Comparison of ENCODE assay signal across 12 cellular contexts in genomic region chr15:90859234-90860131, GRCh38. TPM values are rescaled to one million over a fixed set of nuclear protein-coding genes. Genes with fewer than 3 reads are reported as not detected.
DNase-seq lines count a peak whose midpoint lies in the region; ATAC-seq and TF ChIP-seq lines count a peak whose summit lies in the region.
"Had no signal": no experiment of that assay in that cellular context is flagged by ENCODE, and none has a peak within 500 bp of the region (broad histone marks: within the 10 kb centered on the region; RNA-seq: fewer than 3 reads in every experiment).

No MANE protein-coding gene starts in this region.

- peak overlapping the region; percentile 4 for H3K27ac Mint-ChIP-seq in CD4-positive, alpha-beta T cell
- peak overlapping the region; percentile 78 for H3K27ac Mint-ChIP-seq in activated T-helper 17 cell treated with anti-CD3 and anti-CD28 coated beads, Interleukin-2, amount 50 U/mL, for 72 hours

- H3K27ac ChIP-seq in CD4-positive, alpha-beta T cell (ENCODE audit: low read depth, low read length): no peak overlapping the region
- H3K27ac ChIP-seq in HEK293 (ENCODE audit: extremely low read depth, low read depth, low read length) (no peak overlapping the region), mesenchymal stem cell (ENCODE audit: low read length, poor library complexity, severe bottlenecking) (no peak overlapping the region)
- H3K27ac ChIP-seq: vagina had no signal

- H3K27me3 Mint-ChIP-seq in CD4-positive, alpha-beta T cell: no peaks in the 10 kb centered on the region
- H3K27me3 Mint-ChIP-seq in activated T-helper 17 cell treated with anti-CD3 and anti-CD28 coated beads, Interleukin-2, amount 50 U/mL, for 72 hours: no peaks in the 10 kb centered on the region

- ATAC-seq in CD4-positive, alpha-beta T cell (ENCODE audit: poor library complexity): no peak
- ATAC-seq in activated T-helper 17 cell treated with anti-CD3 and anti-CD28 coated beads, Interleukin-2, amount 50 U/mL, for 72 hours (replicated peaks): no peak
- no peak for ATAC-seq in GM19035 (IDR thresholded peaks at IDR 0.05; ENCODE audit: unreplicated experiment)
- ATAC-seq: PC-3 had no signal

- H3K4me1 Mint-ChIP-seq in CD4-positive, alpha-beta T cell (ENCODE audit: low read depth): peaks cover 37% of the 10 kb centered on the region
- H3K4me1 Mint-ChIP-seq in activated T-helper 17 cell treated with anti-CD3 and anti-CD28 coated beads, Interleukin-2, amount 50 U/mL, for 72 hours: peaks cover 49% of the 10 kb centered on the region

- TF ChIP-seq CTCF in CD4-positive, alpha-beta T cell (IDR thresholded peaks at IDR 0.05): no peak
- no peak for TF ChIP-seq CTCF in HEK293 (tag by site-specific recombination; IDR thresholded peaks at IDR 0.05)

- 40% methylated on average over 9 of the region's 10 CpGs for WGBS in mesenchymal stem cell

- H4K91ac ChIP-seq in mesenchymal stem cell (ENCODE audit: low read length): peak overlapping the region; percentile 44

- no peaks in the 10 kb centered on the region for H3K9me3 Mint-ChIP-seq in CD4-positive, alpha-beta T cell
- H3K9me3 Mint-ChIP-seq in activated T-helper 17 cell treated with anti-CD3 and anti-CD28 coated beads, Interleukin-2, amount 50 U/mL, for 72 hours: no peaks in the 10 kb centered on the region

- no peak overlapping the region for H3K4me3 Mint-ChIP-seq in CD4-positive, alpha-beta T cell
- H3K4me3 Mint-ChIP-seq in activated T-helper 17 cell treated with anti-CD3 and anti-CD28 coated beads, Interleukin-2, amount 50 U/mL, for 72 hours: peak overlapping the region; percentile 86

- no peak overlapping the region for H2AFZ ChIP-seq in mesenchymal stem cell (ENCODE audit: low read depth, low read length)

- H3K27me3 ChIP-seq in CD4-positive, alpha-beta T cell (ENCODE audit: control insufficient read depth, insufficient read depth, low read length): no peaks in the 10 kb centered on the region
- no peaks in the 10 kb centered on the region for H3K27me3 ChIP-seq in mesenchymal stem cell (ENCODE audit: control insufficient read depth in 1 of 2, insufficient read depth in 1 of 2, low read length in 2 of 2)
- H3K27me3 ChIP-seq: vagina had no signal

- no peaks in the 10 kb centered on the region for H3K79me1 ChIP-seq in mesenchymal stem cell (replicated peaks; ENCODE audit: low read length, poor library complexity, severe bottlenecking)

- H3K9ac ChIP-seq in mesenchymal stem cell (ENCODE audit: low read length): no peak overlapping the region

- H3K4me1 ChIP-seq in HEK293 (ENCODE audit: control insufficient read depth, insufficient read depth, low read length) (peaks cover 12% of the 10 kb centered on the region), mesenchymal stem cell (ENCODE audit: control insufficient read depth, insufficient read depth, low read depth, low read length) (peaks cover 6% of the 10 kb centered on the region)
- H3K4me1 ChIP-seq: vagina had no signal

- H2BK5ac ChIP-seq in mesenchymal stem cell (ENCODE audit: low read depth, low read length, poor library complexity, severe bottlenecking): no peak overlapping the region

- H3K9me3 ChIP-seq in CD4-positive, alpha-beta T cell (ENCODE audit: control insufficient read depth, low read length): no peaks in the 10 kb centered on the region
- H3K9me3 ChIP-seq in HEK293 (ENCODE audit: control insufficient read depth, insufficient read depth, low read depth, low read length): no peaks in the 10 kb centered on the region
- H3K9me3 ChIP-seq in mesenchymal stem cell (ENCODE audit: control insufficient read depth, low read length): no peaks in the 10 kb centered on the region
- H3K9me3 ChIP-seq: vagina had no signal

- intact Hi-C loops in CD4-positive, alpha-beta T cell (cut with DNase I, micrococcal nuclease): loop anchor here in 1 of 2 experiments (10.0 kb wide), 1 partner anchor 55 kb away; no protein-coding TSS in a partner anchor

- peak overlapping the region; percentile 29 to 97 for H2BK12ac ChIP-seq in mesenchymal stem cell (ENCODE audit: low read length in 2 of 2)

- H3K36me3 ChIP-seq in HEK293 (ENCODE audit: control insufficient read depth in 2 of 2, insufficient read depth in 1 of 2, low read length in 2 of 2) (no peaks in the 10 kb centered on the region), mesenchymal stem cell (ENCODE audit: control insufficient read depth in 1 of 2, insufficient read depth in 2 of 2, low read depth in 1 of 2, low read length in 2 of 2) (no peaks in the 10 kb centered on the region)
- H3K36me3 ChIP-seq: vagina had no signal

- peak overlapping the region; percentile 57 for H2BK15ac ChIP-seq in mesenchymal stem cell (ENCODE audit: low read depth, poor library complexity, severe bottlenecking)

- H2AK5ac ChIP-seq in mesenchymal stem cell (ENCODE audit: low read length, severe bottlenecking): no peak overlapping the region

- H3K4me3 ChIP-seq in HEK293 (ENCODE audit: low read depth, low read length): no peak overlapping the region
- no peak overlapping the region for H3K4me3 ChIP-seq in mesenchymal stem cell (ENCODE audit: insufficient read depth in 1 of 2, low read depth in 1 of 2, low read length in 2 of 2)
- H3K4me3 ChIP-seq: vagina had no signal

- H3K14ac ChIP-seq in mesenchymal stem cell (ENCODE audit: low read length in 2 of 2): peak overlapping the region in 1 of 2 experiments; percentile 56

- CTCF ChIA-PET in CD4-positive, alpha-beta T cell (lab: Charles Lee): interaction anchor here (0.6 kb wide), 1 partner anchor 12 kb away, joined by 3 read pairs; no protein-coding TSS in a partner anchor
- CTCF ChIA-PET in HEK293 (lab: Yijun Ruan, JAX): interaction anchor here (0.6 to 1.5 kb wide), 3 partner anchors 22 to 27 kb away, joined by 3 to 5 read pairs (median 3); no protein-coding TSS in a partner anchor

- H3K4me2 ChIP-seq in mesenchymal stem cell (ENCODE audit: low read length, poor library complexity, severe bottlenecking): no peak overlapping the region

- H3K18ac ChIP-seq in mesenchymal stem cell (ENCODE audit: low read depth in 1 of 2, low read length in 2 of 2): peak overlapping the region; percentile 64 to 84

- H3K23ac ChIP-seq in mesenchymal stem cell (ENCODE audit: low read length in 2 of 2): no peak overlapping the region

- no peak for DNase-seq in CD4-positive, alpha-beta T cell
- DNase-seq in mesenchymal stem cell: peak; percentile 28
- DNase-seq in NCI-H2196 (lab: John Stamatoyannopoulos, UW; ENCODE audit: unreplicated experiment): no peak
- DNase-seq in NCI-H345 (lab: John Stamatoyannopoulos, UW): no peak
- no peak for DNase-seq in AG20443 (ENCODE audit: low spot score)
- DNase-seq: DMS79, erythroblast, PC-3 had no signal

- H2BK120ac ChIP-seq in mesenchymal stem cell (ENCODE audit: low read depth, low read length): peak overlapping the region; percentile 71

- peak overlapping the region in 1 of 2 experiments; percentile 16 for H3K4ac ChIP-seq in mesenchymal stem cell (ENCODE audit: low read depth in 1 of 2, low read length in 2 of 2)

- POLR2A ChIA-PET in CD4-positive, alpha-beta T cell (lab: Charles Lee): interaction anchor here (0.7 to 1.9 kb wide), 2 partner anchors 12 to 22 kb away, joined by 3 to 6 read pairs; no protein-coding TSS in a partner anchor
- POLR2A ChIA-PET in HEK293 (lab: Yijun Ruan, JAX): interaction anchor here (1.0 to 1.1 kb wide), 2 partner anchors 9 kb away, joined by 3 to 5 read pairs; partner anchors contain the start of gene FURIN

- H4K8ac ChIP-seq in mesenchymal stem cell (ENCODE audit: low read length): peak overlapping the region; percentile 90

- no peaks in the 10 kb centered on the region for H3K36me3 Mint-ChIP-seq in CD4-positive, alpha-beta T cell (ENCODE audit: low read depth)
- H3K36me3 Mint-ChIP-seq in activated T-helper 17 cell treated with anti-CD3 and anti-CD28 coated beads, Interleukin-2, amount 50 U/mL, for 72 hours (ENCODE audit: low read depth): peaks cover 15% of the 10 kb centered on the region

TF ChIP-seq in HEK293, 187 proteins besides CTCF, POLR2A, EP300 and RAD21 (continues in another document):
- TF ChIP-seq ZNF600 (tag by site-specific recombination; IDR thresholded peaks at IDR 0.05) (peak; percentile 69), ZNF558 (tag by site-specific recombination; IDR thresholded peaks at IDR 0.05) (no peak), ZNF544 (tag by site-specific recombination; IDR thresholded peaks at IDR 0.05) (no peak), SP2 (tag by site-specific recombination; IDR thresholded peaks at IDR 0.05) (no peak)
- TF ChIP-seq, protein P1, sequence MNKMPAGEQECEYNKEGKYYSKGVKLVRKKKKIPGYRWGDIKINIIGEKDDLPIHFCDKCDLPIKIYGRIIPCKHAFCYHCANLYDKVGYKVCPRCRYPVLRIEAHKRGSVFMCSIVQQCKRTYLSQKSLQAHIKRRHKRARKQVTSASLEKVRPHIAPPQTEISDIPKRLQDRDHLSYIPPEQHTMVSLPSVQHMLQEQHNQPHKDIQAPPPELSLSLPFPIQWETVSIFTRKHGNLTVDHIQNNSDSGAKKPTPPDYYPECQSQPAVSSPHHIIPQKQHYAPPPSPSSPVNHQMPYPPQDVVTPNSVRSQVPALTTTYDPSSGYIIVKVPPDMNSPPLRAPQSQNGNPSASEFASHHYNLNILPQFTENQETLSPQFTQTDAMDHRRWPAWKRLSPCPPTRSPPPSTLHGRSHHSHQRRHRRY (tag by site-specific recombination; IDR thresholded peaks at IDR 0.05): no peak

RNA-seq across cellular contexts. Expression of gene FURIN, which starts 8.9 kb away (rescaled TPM):
- 100 to 1,000 TPM in 1 of 2 experiments, 10 to 100 TPM in 1; 97.4 to 104 TPM for total RNA-seq in CD4-positive, alpha-beta T cell
- total RNA-seq in activated T-helper 17 cell treated with anti-CD3 and anti-CD28 coated beads, Interleukin-2, amount 50 U/mL, for 72 hours: 100 to 1,000 TPM; 605 to 771 TPM
- 58.9 TPM for polyA plus RNA-seq in mesenchymal stem cell (2013, experiment 1 of 2)
- 58.5 TPM for polyA plus RNA-seq in mesenchymal stem cell (2013, experiment 2 of 2)

RNA-seq across cellular contexts. Expression of gene FES, which starts 24.8 kb away (rescaled TPM):
- total RNA-seq in CD4-positive, alpha-beta T cell: 1 to 10 TPM; 3.0 to 5.5 TPM
- 100 to 1,000 TPM in 1 of 2 donors, 10 to 100 TPM in 1; 98.5 to 122 TPM for total RNA-seq in activated T-helper 17 cell treated with anti-CD3 and anti-CD28 coated beads, Interleukin-2, amount 50 U/mL, for 72 hours
- 5.5 TPM for polyA plus RNA-seq in mesenchymal stem cell (2013, experiment 1 of 2)
- polyA plus RNA-seq in mesenchymal stem cell (2013, experiment 2 of 2): 5.3 TPM

RNA-seq across cellular contexts. Expression of gene MAN2A2, which starts 43.6 kb away (rescaled TPM):
- total RNA-seq in CD4-positive, alpha-beta T cell: 100 to 1,000 TPM; 125 to 128 TPM
- total RNA-seq in activated T-helper 17 cell treated with anti-CD3 and anti-CD28 coated beads, Interleukin-2, amount 50 U/mL, for 72 hours: 100 to 1,000 TPM; 121 to 127 TPM
- 23.9 TPM for polyA plus RNA-seq in mesenchymal stem cell (2013, experiment 1 of 2)
- 23.2 TPM for polyA plus RNA-seq in mesenchymal stem cell (2013, experiment 2 of 2)

Comparison
In these comparisons a context has a peak if more than half of its experiments do, and no peak if none do; other contexts are left out.
1. RNA of gene FURIN, which starts 8.9 kb away (total RNA-seq): 605 to 771 TPM in activated T-helper 17 cell treated with anti-CD3 and anti-CD28 coated beads, Interleukin-2, amount 50 U/mL, for 72 hours; 97.4 to 104 TPM in CD4-positive, alpha-beta T cell; every median in the first group is over 4 times any median in the second.
2. RNA of gene FES, which starts 24.8 kb away (total RNA-seq): 98.5 to 122 TPM in activated T-helper 17 cell treated with anti-CD3 and anti-CD28 coated beads, Interleukin-2, amount 50 U/mL, for 72 hours; 3.0 to 5.5 TPM in CD4-positive, alpha-beta T cell; every median in the first group is over 10 times any median in the second.